16 cellular contexts compared by ENCODE assay signal in the genomic region with DNA sequence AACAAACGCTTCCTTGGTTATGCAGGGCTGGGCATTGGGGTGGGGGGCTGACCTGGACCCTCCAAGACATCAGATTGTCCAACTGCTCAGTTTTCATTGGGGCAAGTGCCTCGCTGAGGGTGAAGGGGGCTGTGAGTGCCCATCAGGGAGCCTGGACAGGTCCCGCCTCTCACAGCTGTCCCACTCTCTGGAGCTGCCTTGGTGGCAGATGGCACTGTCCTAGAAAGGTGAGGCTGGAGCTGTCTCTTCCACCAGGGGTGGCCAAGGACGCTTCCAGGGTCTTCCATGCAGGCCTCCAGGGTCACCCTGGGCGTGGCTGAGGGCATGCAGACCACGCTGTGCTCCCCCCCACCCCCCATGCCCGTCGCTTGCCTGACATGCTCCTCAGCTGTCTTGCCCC. TPM values are rescaled to one million over a fixed set of nuclear protein-coding genes. Genes with fewer than 3 reads are reported as not detected.
DNase-seq lines count a peak whose midpoint lies in the region; ATAC-seq, FAIRE-seq and TF ChIP-seq lines count a peak whose summit lies in the region.
"Had no signal": no experiment of that assay in that cellular context is flagged by ENCODE, and none has a peak within 500 bp of the region (broad histone marks: within the 10 kb centered on the region; RNA-seq: fewer than 3 reads in every experiment).

No MANE protein-coding gene starts in this region.

- no peaks in the 10 kb centered on the region for H3K9me3 Mint-ChIP-seq in H9
- H3K9me3 Mint-ChIP-seq in naive thymus-derived CD8-positive, alpha-beta T cell: no peaks in the 10 kb centered on the region
- no peaks in the 10 kb centered on the region for H3K9me3 Mint-ChIP-seq in Caco-2 (ENCODE audit: unreplicated experiment)
- H3K9me3 Mint-ChIP-seq: natural killer cell had no signal

- no peaks in the 10 kb centered on the region for H3K23me2 ChIP-seq in H9 (ENCODE audit: insufficient read length, low read depth, low read length, poor library complexity, severe bottlenecking)
- H3K23me2 ChIP-seq in H1 (ENCODE audit: low read depth, low read length): peaks cover 4% of the 10 kb centered on the region; the same call in 1 of the 2 replicates

- H3K4me3 ChIP-seq in A549: no peak overlapping the region
- no peak overlapping the region for H3K4me3 ChIP-seq in H1 (ENCODE audit: extremely low read depth in 1 of 4, insufficient read depth in 2 of 4, low read depth in 3 of 4, low read length in 4 of 4)
- H3K4me3 ChIP-seq in muscle layer of duodenum (ENCODE audit: low read depth in 1 of 2, low read length in 2 of 2): no peak overlapping the region
- no peak overlapping the region for H3K4me3 ChIP-seq in Caco-2 (ENCODE audit: low read depth, low read length)
- H3K4me3 ChIP-seq: SJSA1, tibial artery had no signal

- H3K18ac ChIP-seq in H9 (ENCODE audit: insufficient read length, low read depth, low read length): peak overlapping the region; percentile 5
- peak overlapping the region; percentile 51 for H3K18ac ChIP-seq in H1 (ENCODE audit: extremely low read depth, low read length)

- no peak overlapping the region for H2AK5ac ChIP-seq in H9 (ENCODE audit: insufficient read length, low read length)
- no peak overlapping the region for H2AK5ac ChIP-seq in H1 (ENCODE audit: low read depth, low read length)

- DNase-seq in A549 (ENCODE audit: low read depth in 1 of 2, low spot score in 1 of 2): no peak
- DNase-seq in H9: no peak
- DNase-seq in H1 (ENCODE audit: low read depth in 1 of 2, low spot score in 2 of 2): no peak
- no peak for DNase-seq in mucosa of gallbladder (ENCODE audit: low spot score)
- no peak for DNase-seq in CD1c-positive myeloid dendritic cell (ENCODE audit: extremely low spot score)
- no peak for DNase-seq in naive thymus-derived CD8-positive, alpha-beta T cell
- DNase-seq in Caco-2: no peak
- DNase-seq: activated CD4-positive, alpha-beta T cell treated with anti-CD3 and anti-CD28 coated beads, Interleukin-2, amount 50 U/mL, for 4 hours; AML-193; DMS79; GOT3; natural killer cell; stimulated activated CD4-positive, alpha-beta T cell treated with anti-CD3 and anti-CD28 coated beads, Interleukin-4, amount 100 ng/mL, for 24 hours had no signal

- H3K4ac ChIP-seq in H9 (ENCODE audit: low read depth, low read length) (no peak overlapping the region), H1 (replicated peaks; ENCODE audit: insufficient read length, low read depth, low read length) (no peak overlapping the region)

- H3K14ac ChIP-seq in H9 (ENCODE audit: insufficient read depth, low read length): no peak overlapping the region
- H3K14ac ChIP-seq in H1 (ENCODE audit: insufficient read length): no peak overlapping the region

- TF ChIP-seq EP300 in A549 (IDR thresholded peaks at IDR 0.05) (no peak), H1 (IDR thresholded peaks at IDR 0.05; ENCODE audit: borderline replicate concordance in 1 of 2, low read depth in 2 of 2, low read length in 2 of 2) (no peak)

- H3K4me1 Mint-ChIP-seq in H9 (peaks cover 24 to 41% of the 10 kb centered on the region in 2 experiments), Caco-2 (ENCODE audit: low read depth, unreplicated experiment) (peaks cover 7% of the 10 kb centered on the region)
- H3K4me1 Mint-ChIP-seq in naive thymus-derived CD8-positive, alpha-beta T cell: peaks cover 23 to 30% (median 27%) of the 10 kb centered on the region in 4 donors

- no peak overlapping the region for H3K9ac ChIP-seq in H9 (ENCODE audit: extremely low read depth, insufficient read length, low read length)
- H3K9ac ChIP-seq in H1 (replicated peaks in 1 of 4; ENCODE audit: extremely low read depth in 1 of 4, low read depth in 3 of 4, low read length in 3 of 4): no peak overlapping the region; a peak in 1 of 7 replicates

- H2BK12ac ChIP-seq in H9 (ENCODE audit: insufficient read length, low read depth, low read length) (no peak overlapping the region), H1 (ENCODE audit: low read depth, low read length) (no peak overlapping the region; the same call in 1 of the 2 replicates)

- H4K20me1 ChIP-seq in H9 (ENCODE audit: control insufficient read depth, insufficient read depth, insufficient read length) (no peaks in the 10 kb centered on the region), H1 (replicated peaks in 1 of 2; ENCODE audit: control insufficient read depth in 1 of 2, insufficient read depth in 2 of 2, low read length in 2 of 2) (peaks cover 0 to 1% of the 10 kb centered on the region in 2 experiments)

- H3T11ph ChIP-seq in H9 (ENCODE audit: low read length): no peak overlapping the region

- 100% methylated on average over 1 of the region's 8 CpGs for WGBS in A549 (ENCODE audit: missing lambda C conversion rate)
- no CpG with 5 or more reads among the region's 8 CpGs for WGBS in H9 (ENCODE audit: extremely low coverage, insufficient read length, low lambda C conversion rate)
- 79% methylated on average over 7 of the region's 8 CpGs; no CpG with 5 or more reads in 1 of the 2 experiments for WGBS in H1 (ENCODE audit: extremely low coverage in 1 of 2, insufficient coverage in 1 of 2, insufficient read length in 1 of 2, insufficient replicate concordance in 2 of 2, low coverage in 1 of 2, low lambda C conversion rate in 2 of 2, missing lambda C conversion rate in 1 of 2), 2 experiments

- H3K79me2 ChIP-seq in H9 (ENCODE audit: insufficient read depth, low read length): no peaks in the 10 kb centered on the region
- H3K79me2 ChIP-seq in H1 (ENCODE audit: control insufficient read depth in 1 of 2, insufficient read depth in 2 of 2, low read length in 2 of 2): no peaks in the 10 kb centered on the region

- H3K27me3 ChIP-seq in H9 (ENCODE audit: insufficient read depth, low read length) (no peaks in the 10 kb centered on the region), H1 (replicated peaks in 1 of 4; ENCODE audit: control insufficient read depth in 3 of 4, extremely low read depth in 1 of 4, insufficient read depth in 3 of 4, low read length in 3 of 4) (no peaks in the 10 kb centered on the region), muscle layer of duodenum (ENCODE audit: low read depth, low read length) (no peaks in the 10 kb centered on the region), Caco-2 (replicated peaks; ENCODE audit: control insufficient read depth, insufficient read depth, low read length) (no peaks in the 10 kb centered on the region)

- H3K36me3 Mint-ChIP-seq in H9 (ENCODE audit: insufficient read depth in 1 of 3, low read depth in 3 of 3) (no peaks in the 10 kb centered on the region), Caco-2 (ENCODE audit: insufficient read depth, unreplicated experiment) (no peaks in the 10 kb centered on the region)
- no peaks in the 10 kb centered on the region for H3K36me3 Mint-ChIP-seq in naive thymus-derived CD8-positive, alpha-beta T cell
- H3K36me3 Mint-ChIP-seq: natural killer cell had no signal

- H3K56ac ChIP-seq in H9 (ENCODE audit: insufficient read length, low read depth, low read length) (no peak overlapping the region), H1 (replicated peaks; ENCODE audit: insufficient read length, low read depth, low read length) (no peak overlapping the region)

- no peak for TF ChIP-seq CTCF in A549 (IDR thresholded peaks at IDR 0.05)
- no peak for TF ChIP-seq CTCF in H9 (conservative IDR thresholded peaks at IDR 0.05)
- TF ChIP-seq CTCF in H1 (IDR thresholded peaks at IDR 0.05; ENCODE audit: control extremely low read depth in 1 of 3, insufficient read depth in 1 of 3, low read depth in 1 of 3, low read length in 3 of 3): no peak
- TF ChIP-seq CTCF in Caco-2 (IDR thresholded peaks at IDR 0.05; ENCODE audit: insufficient read depth in 1 of 2, low read depth in 1 of 2, low read length in 1 of 2, severe bottlenecking in 1 of 2, unreplicated experiment in 1 of 2): no peak

- peak overlapping the region; percentile 58 for H3K4me2 ChIP-seq in A549
- H3K4me2 ChIP-seq in H9 (ENCODE audit: insufficient read depth, insufficient read length, low read length): no peak overlapping the region
- no peak overlapping the region for H3K4me2 ChIP-seq in H1 (ENCODE audit: insufficient read depth in 1 of 2, low read depth in 2 of 2, low read length in 2 of 2)

- intact Hi-C loops in Caco-2 (cut with micrococcal nuclease; ENCODE audit: unreplicated experiment): no loop called here

- H3K9me3 ChIP-seq in A549 (no peaks in the 10 kb centered on the region), H9 (ENCODE audit: control insufficient read depth, low read depth, low read length) (no peaks in the 10 kb centered on the region), H1 (ENCODE audit: insufficient read depth in 2 of 2, low read depth in 1 of 2, low read length in 1 of 2) (no peaks in the 10 kb centered on the region), muscle layer of duodenum (ENCODE audit: control insufficient read depth in 1 of 2, low read length in 2 of 2) (no peaks in the 10 kb centered on the region), Caco-2 (no peaks in the 10 kb centered on the region)
- H3K9me3 ChIP-seq: SJSA1, tibial artery had no signal

- H2BK5ac ChIP-seq in H9 (ENCODE audit: insufficient read length, low read length) (no peak overlapping the region), H1 (ENCODE audit: low read depth, low read length) (peak overlapping the region; percentile 87; the same call in 1 of the 2 replicates)

- H3K79me1 ChIP-seq in H9 (ENCODE audit: insufficient read depth, low read depth, low read length, poor library complexity, severe bottlenecking) (no peaks in the 10 kb centered on the region), H1 (ENCODE audit: low read depth, low read length) (no peaks in the 10 kb centered on the region)

- CTCF ChIA-PET in A549 (lab: Yijun Ruan, JAX): interaction anchor here (1.7 kb wide), 1 partner anchor 47 kb away, joined by 7 read pairs; no protein-coding TSS in a partner anchor
- CTCF ChIA-PET in H1 (lab: Charles Lee; ENCODE audit: partially characterized antibody): interaction anchor here (0.6 to 5.5 kb wide), 11 partner anchors 7 to 114 kb away, joined by 3 to 34 read pairs (median 4); no protein-coding TSS in a partner anchor
- CTCF ChIA-PET in Caco-2 (lab: Charles Lee): no interaction called here

- peak overlapping the region; percentile 27 to 79 for H3K27ac ChIP-seq in A549
- no peak overlapping the region for H3K27ac ChIP-seq in H9 (ENCODE audit: insufficient read length, low read depth, low read length)
- no peak overlapping the region for H3K27ac ChIP-seq in H1 (ENCODE audit: low read depth, low read length)
- peak overlapping the region; percentile 40 for H3K27ac ChIP-seq in muscle layer of duodenum (ENCODE audit: low read length)
- H3K27ac ChIP-seq: SJSA1, tibial artery had no signal

- H3K4me3 Mint-ChIP-seq in H9 (no peak overlapping the region), Caco-2 (ENCODE audit: unreplicated experiment) (no peak overlapping the region)
- no peak overlapping the region for H3K4me3 Mint-ChIP-seq in naive thymus-derived CD8-positive, alpha-beta T cell

- H2BK120ac ChIP-seq in H9 (ENCODE audit: low read depth, low read length, poor library complexity, severe bottlenecking) (no peak overlapping the region), H1 (replicated peaks; ENCODE audit: low read depth, low read length) (no peak overlapping the region)

- H4K91ac ChIP-seq in H9 (ENCODE audit: insufficient read length, low read depth, low read length): no peak overlapping the region
- H4K91ac ChIP-seq in H1 (replicated peaks; ENCODE audit: insufficient read length, low read length): peak overlapping the region; percentile 55

- H3K4me1 ChIP-seq in A549 (peaks cover 27% of the 10 kb centered on the region), H9 (ENCODE audit: insufficient read depth, low read length) (no peaks in the 10 kb centered on the region; the same call in 1 of the 2 replicates), H1 (replicated peaks in 1 of 4; ENCODE audit: control insufficient read depth in 3 of 4, insufficient read depth in 4 of 4, low read length in 3 of 4) (peaks cover 0 to 26% (median 16%) of the 10 kb centered on the region in 4 experiments; a peak in 6 of 7 replicates), muscle layer of duodenum (ENCODE audit: control insufficient read depth in 1 of 2, insufficient read depth in 2 of 2, low read length in 2 of 2) (peaks cover 9 to 33% of the 10 kb centered on the region in 2 donors), Caco-2 (peaks cover 42% of the 10 kb centered on the region)

- H3K27ac Mint-ChIP-seq in H9: no peak overlapping the region; a peak in 2 of 7 replicates
- H3K27ac Mint-ChIP-seq in naive thymus-derived CD8-positive, alpha-beta T cell: peak overlapping the region in 3 of 10 donors; percentile 39 to 53 (median 45)
- no peak overlapping the region for H3K27ac Mint-ChIP-seq in Caco-2 (ENCODE audit: unreplicated experiment)
- H3K27ac Mint-ChIP-seq: natural killer cell had no signal

- no peak overlapping the region for H3K23ac ChIP-seq in H9 (ENCODE audit: insufficient read length, low read depth, low read length)
- no peak overlapping the region for H3K23ac ChIP-seq in H1 (ENCODE audit: insufficient read length)

- H4K5ac ChIP-seq in H9 (ENCODE audit: insufficient read length, low read depth, low read length) (no peak overlapping the region), H1 (ENCODE audit: insufficient read length, low read depth, low read length) (no peak overlapping the region)

- H2BK20ac ChIP-seq in H9 (ENCODE audit: low read depth, low read length, poor library complexity, severe bottlenecking) (no peak overlapping the region), H1 (ENCODE audit: low read length) (no peak overlapping the region)

- ATAC-seq in A549: no peak
- no peak for ATAC-seq in naive thymus-derived CD8-positive, alpha-beta T cell
- ATAC-seq: natural killer cell had no signal

- TF ChIP-seq RAD21 in A549 (conservative IDR thresholded peaks at IDR 0.05 in 1 of 2, IDR thresholded peaks at IDR 0.05 in 1 of 2) (no peak), H1 (IDR thresholded peaks at IDR 0.05 in 1 of 2, conservative IDR thresholded peaks at IDR 0.05 in 1 of 2; ENCODE audit: low read depth in 2 of 2, low read length in 2 of 2) (no peak)

- no peak overlapping the region for H4K8ac ChIP-seq in H9 (replicated peaks; ENCODE audit: insufficient read length, low read depth, low read length)
- no peak overlapping the region; the same call in 1 of the 2 replicates for H4K8ac ChIP-seq in H1 (ENCODE audit: extremely low read depth, insufficient read depth, low read length)

- no TSS peak for BruUV-seq in Caco-2 (replicated peaks; lab: Mats Ljungman, UMichigan)

- H3K36me3 ChIP-seq in H1 (ENCODE audit: control insufficient read depth in 2 of 4, insufficient read depth in 4 of 4, low read length in 3 of 4) (no peaks in the 10 kb centered on the region), muscle layer of duodenum (ENCODE audit: control insufficient read depth in 1 of 2, insufficient read depth in 2 of 2, low read length in 2 of 2) (no peaks in the 10 kb centered on the region), Caco-2 (ENCODE audit: control insufficient read depth, insufficient read depth, low read length) (no peaks in the 10 kb centered on the region)
- H3K36me3 ChIP-seq: SJSA1, tibial artery had no signal

- H2AFZ ChIP-seq in H9 (ENCODE audit: low read length) (no peak overlapping the region), H1 (ENCODE audit: low read length) (no peak overlapping the region)

- POLR2A ChIA-PET in A549 (lab: Yijun Ruan, JAX) (no interaction called here), H1 (lab: Charles Lee; ENCODE audit: partially characterized antibody) (interaction anchor here (1.0 to 1.7 kb wide), 2 partner anchors 16 to 42 kb away, joined by 3 to 4 read pairs; no protein-coding TSS in a partner anchor), Caco-2 (lab: Charles Lee) (no interaction called here)
- POLR2A ChIA-PET in naive thymus-derived CD8-positive, alpha-beta T cell (lab: Charles Lee): no interaction called here

- H2BK15ac ChIP-seq in H9 (ENCODE audit: low read depth, low read length): no peak overlapping the region
- peak overlapping the region; percentile 81; the same call in 1 of the 2 replicates for H2BK15ac ChIP-seq in H1 (ENCODE audit: low read length)

- TF ChIP-seq POLR2A in A549 (IDR thresholded peaks at IDR 0.05; ENCODE audit: low read length) (no peak), H1 (IDR thresholded peaks at IDR 0.05; ENCODE audit: control extremely low read depth in 1 of 2, low read depth in 2 of 2, low read length in 2 of 2) (no peak)

- FAIRE-seq in A549 (lab: Jason Lieb, UNC): no peak
- FAIRE-seq in H1 (lab: Jason Lieb, UNC): no peak

- no peaks in the 10 kb centered on the region; the same call in 1 of the 2 replicates for H3K27me3 Mint-ChIP-seq in H9 (ENCODE audit: low read depth)
- no peaks in the 10 kb centered on the region for H3K27me3 Mint-ChIP-seq in naive thymus-derived CD8-positive, alpha-beta T cell
- H3K27me3 Mint-ChIP-seq in Caco-2 (ENCODE audit: insufficient read depth, unreplicated experiment): no peaks in the 10 kb centered on the region

RNA-seq across cellular contexts. Expression of a gene that starts 53.4 kb away (rescaled TPM):
- not detected in 2 replicates for polyA plus RNA-seq in A549 (2011; rRNA removed)
- polyA plus RNA-seq in A549 (2012; cell fraction: cytosol; rRNA removed): not detected in 2 replicates
- 0.05 TPM in 1 of 2 replicates, not detected in the other for polyA plus RNA-seq in A549 (2012; cell fraction: nucleus; rRNA removed)
- polyA plus RNA-seq in A549 (2017; fragmentation: RNase III; extraction: RNeasy Plus Mini Kit Qiagen cat#74134 plus additional on column Dnase treatment): not detected in 3 replicates
- not detected in 2 replicates for polyA minus RNA-seq in A549 (2011; rRNA and poly(A)+ RNA removed)
- total RNA-seq in H9 (2021): not detected in 2 replicates
- total RNA-seq in H1 (2021; fragmentation: NEBNext Ultra II Directional; extraction: Animal tissue kit (Norgen Biotek cat#: 25700)): not detected in 2 replicates
- polyA plus RNA-seq in H1 (2011; rRNA removed): not detected in 2 replicates
- not detected for polyA plus RNA-seq in H1 (2011; cell fraction: cytosol; rRNA removed)
- not detected for polyA plus RNA-seq in H1 (2011; cell fraction: nucleus; rRNA removed)
- polyA plus RNA-seq in H1 (2012, experiment 1 of 2): 0.22 TPM in 1 of 4 replicates, not detected in the others
- polyA plus RNA-seq in H1 (2012, experiment 2 of 2): not detected
- polyA plus RNA-seq in H1 (2013, experiment 1 of 2): not detected
- polyA plus RNA-seq in H1 (2013, experiment 2 of 2): not detected
- polyA minus RNA-seq in H1 (2011; rRNA and poly(A)+ RNA removed): not detected in 2 replicates
- polyA minus RNA-seq in H1 (2011; cell fraction: cytosol; rRNA and poly(A)+ RNA removed): not detected
- polyA minus RNA-seq in H1 (2011; cell fraction: nucleus; rRNA and poly(A)+ RNA removed): not detected
- 0.83 TPM for total RNA-seq in mucosa of gallbladder
- total RNA-seq in naive thymus-derived CD8-positive, alpha-beta T cell: not detected
- polyA plus RNA-seq in naive thymus-derived CD8-positive, alpha-beta T cell: not detected
- total RNA-seq in Caco-2 (2022): not detected in 2 replicates

Comparison
In these comparisons a context has a peak if more than half of its experiments do, and no peak if none do; other contexts are left out.
1. H3K27ac ChIP-seq: peak in A549 (2 of 2) and muscle layer of duodenum (single experiment); none in H9 (single experiment) and H1 (single experiment).